ENCODE assay signal across 18 cellular contexts in genomic region chr20:7790189-7790588, GRCh38.
DNase-seq lines count a peak whose midpoint lies in the region; ATAC-seq and TF ChIP-seq lines count a peak whose summit lies in the region.
"Had no signal": no experiment of that assay in that cellular context is flagged by ENCODE, and none has a peak within 500 bp of the region (broad histone marks: within the 10 kb centered on the region; RNA-seq: fewer than 3 reads in every experiment).

No MANE protein-coding gene starts in this region.

- no peaks in the 10 kb centered on the region for H3K36me3 ChIP-seq in OCI-LY7 (ENCODE audit: insufficient read depth, low read length)
- H3K36me3 ChIP-seq: lower lobe of right lung, transverse colon had no signal

- intact Hi-C loops in OCI-LY7 (cut with micrococcal nuclease; ENCODE audit: unreplicated experiment) (no loop called here), left cardiac atrium (cut with DNase I) (no loop called here)

- no peaks in the 10 kb centered on the region for H3K4me1 ChIP-seq in OCI-LY7 (ENCODE audit: insufficient read depth, low read length, poor library complexity, severe bottlenecking)
- H3K4me1 ChIP-seq: body of pancreas, lower lobe of right lung, parathyroid adenoma, transverse colon had no signal

- POLR2A ChIA-PET in OCI-LY7 (lab: Charles Lee): interaction anchor here (0.5 to 1.5 kb wide), 3 partner anchors 9 to 197 kb away, joined by 3 to 8 read pairs (median 4); no protein-coding TSS in a partner anchor

- no peak for TF ChIP-seq CTCF in OCI-LY7 (conservative IDR thresholded peaks at IDR 0.05; ENCODE audit: low read length)

- H3K9me2 ChIP-seq in OCI-LY7 (ENCODE audit: insufficient read depth, low read length): no peaks in the 10 kb centered on the region

- no peaks in the 10 kb centered on the region for H4K20me1 ChIP-seq in OCI-LY7 (ENCODE audit: insufficient read depth, low read length)

- no peaks in the 10 kb centered on the region for H3K79me2 ChIP-seq in OCI-LY7 (ENCODE audit: insufficient read depth, low read depth, low read length)
- H3K79me2 ChIP-seq: parathyroid adenoma had no signal

- peak; percentile 25 for DNase-seq in GM04504 (ENCODE audit: low read depth)
- no peak for DNase-seq in OCI-LY7 (ENCODE audit: low spot score)
- peak; percentile 30 for DNase-seq in cerebellar cortex (ENCODE audit: low spot score)
- peak; percentile 58 for DNase-seq in renal cortical epithelial cell (ENCODE audit: low read depth)
- DNase-seq in OCI-M1 (lab: John Stamatoyannopoulos, UW): no peak
- no peak for DNase-seq in left cardiac atrium
- DNase-seq: activated CD4-positive, alpha-beta T cell treated with anti-CD3 and anti-CD28 coated beads for 36 hours; body of pancreas; DND-41; effector CD8-positive, alpha-beta T cell; Karpas-422; lower lobe of right lung; naive thymus-derived CD4-positive, alpha-beta T cell; NCI-H446 treated with DMSO at 0.1 percent for 48 hours; small intestine; transverse colon had no signal

- CTCF ChIA-PET in OCI-LY7 (lab: Charles Lee; ENCODE audit: unreplicated experiment): no interaction called here

- BruUV-seq in OCI-LY7 (replicated peaks; lab: Mats Ljungman, UMichigan): no TSS peak

- no peak overlapping the region for H3K27ac ChIP-seq in OCI-LY7 (ENCODE audit: low read depth, low read length, poor library complexity, severe bottlenecking)
- H3K27ac ChIP-seq: body of pancreas, lower lobe of right lung, parathyroid adenoma, transverse colon had no signal

- H3K4me3 ChIP-seq in OCI-LY7 (ENCODE audit: low read depth, low read length, poor library complexity, severe bottlenecking): no peak overlapping the region
- H3K4me3 ChIP-seq: body of pancreas, lower lobe of right lung, transverse colon had no signal

- H3K9me3 ChIP-seq in OCI-LY7 (ENCODE audit: low read length): no peaks in the 10 kb centered on the region
- H3K9me3 ChIP-seq: body of pancreas, lower lobe of right lung, transverse colon had no signal

- H3K4me2 ChIP-seq in OCI-LY7 (ENCODE audit: low read length): no peak overlapping the region

- ATAC-seq in GM21381 (IDR thresholded peaks at IDR 0.05; ENCODE audit: unreplicated experiment) (no peak), left cardiac atrium (no peak)
- ATAC-seq: activated CD4-positive, alpha-beta T cell treated with anti-CD3 and anti-CD28 coated beads for 36 hours; body of pancreas; lower lobe of right lung; naive thymus-derived CD4-positive, alpha-beta T cell had no signal

- peak overlapping the region; percentile 38; the same call in 1 of the 2 replicates for H2AFZ ChIP-seq in OCI-LY7 (ENCODE audit: low read length)
- H2AFZ ChIP-seq: parathyroid adenoma had no signal

Comparison
In these comparisons a context has a peak if more than half of its experiments do, and no peak if none do; other contexts are left out.
1. DNase-seq: peak in GM04504 (single experiment), cerebellar cortex (single experiment) and renal cortical epithelial cell (single experiment); none in OCI-LY7 (single experiment), OCI-M1 (single experiment) and left cardiac atrium (single experiment).